ENCODE assay signal across 11 cellular contexts in the genomic region with DNA sequence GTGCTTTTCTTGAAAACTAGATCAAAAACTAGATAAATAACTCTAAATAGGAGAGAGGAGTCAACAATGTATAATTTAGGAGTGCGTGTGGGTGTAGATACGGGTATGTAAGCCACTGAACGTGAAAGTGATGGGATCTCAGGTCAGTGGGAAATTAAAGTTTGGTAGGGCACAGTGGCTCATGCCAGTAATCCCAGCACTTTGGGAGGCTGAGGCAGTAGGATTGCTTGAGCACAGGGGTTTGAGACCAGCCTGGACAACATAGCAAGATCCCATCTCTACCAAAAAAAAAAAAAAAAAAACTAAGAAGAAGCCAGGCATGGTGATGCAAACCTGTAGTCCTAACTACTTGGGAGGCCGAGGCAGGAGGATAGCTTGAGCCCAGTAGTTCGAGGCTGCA.
"Had no signal": no experiment of that assay in that cellular context is flagged by ENCODE, and none has a peak within 500 bp of the region (broad histone marks: within the 10 kb centered on the region; RNA-seq: fewer than 3 reads in every experiment).

No MANE protein-coding gene starts in this region.

- H3K4me3 Mint-ChIP-seq: GM23338, H9, HFFc6 had no signal

- H3K9ac ChIP-seq: GM23248 had no signal

- H3K27ac ChIP-seq: GM23248 had no signal

- H3K4me1 ChIP-seq: HAP-1 had no signal

- H2AFZ ChIP-seq: GM23248, GM23338 had no signal

- ATAC-seq: GM23338, HCT116 had no signal

- H3K27ac Mint-ChIP-seq: GM23338, H9, HFFc6 had no signal

- H3K4me2 ChIP-seq: GM23338 had no signal

- H3K4me1 Mint-ChIP-seq: GM23338 had no signal

- H3K4me3 ChIP-seq: GM23248, GM23338, HAP-1 had no signal

- FAIRE-seq: H1, H54 had no signal

- H3K36me3 ChIP-seq: HAP-1 had no signal

- H3K9me3 ChIP-seq: HAP-1 had no signal

- DNase-seq: GM23248, GOT3, H7, H9, HCEC 1CT, HFFc6 had no signal
